In genomic region chr18:78540636-78541400, GRCh38 we compare ENCODE assay signal across 24 cellular contexts.
DNase-seq lines count a peak whose midpoint lies in the region; FAIRE-seq and TF ChIP-seq lines count a peak whose summit lies in the region.
"Had no signal": no experiment of that assay in that cellular context is flagged by ENCODE, and none has a peak within 500 bp of the region (broad histone marks: within the 10 kb centered on the region; RNA-seq: fewer than 3 reads in every experiment).

No MANE protein-coding gene starts in this region.

- no peak overlapping the region for H2BK5ac ChIP-seq in trophoblast cell (ENCODE audit: low read depth, low read length, poor library complexity)

- H3K27ac ChIP-seq in vagina, result no peak overlapping the region
- no peak overlapping the region for H3K27ac ChIP-seq in trophoblast cell (ENCODE audit: low read depth, low read length)
- H3K27ac ChIP-seq: C4-2B had no signal

- H3K9me3 ChIP-seq in vagina, result no peaks in the 10 kb centered on the region
- peaks cover 3% of the 10 kb centered on the region for H3K9me3 ChIP-seq in trophoblast cell (ENCODE audit: insufficient read depth, low read depth, low read length)

- TF ChIP-seq CTCF in neural crest cell (conservative IDR thresholded peaks at IDR 0.05) (no peak), vagina (IDR thresholded peaks at IDR 0.05) (no peak)

- no peak overlapping the region for H2AFZ ChIP-seq in trophoblast cell (ENCODE audit: insufficient read depth, low read length, poor library complexity)

- H3K36me3 ChIP-seq in vagina (no peaks in the 10 kb centered on the region), trophoblast cell (ENCODE audit: control insufficient read depth in 1 of 2, insufficient read depth in 2 of 2, low read length in 2 of 2) (no peaks in the 10 kb centered on the region)

- intact Hi-C loops in vagina (cut with DNase I), result no loop called here

- no peak overlapping the region for H3K4ac ChIP-seq in trophoblast cell (ENCODE audit: low read depth, low read length)

- TF ChIP-seq POLR2A in vagina (IDR thresholded peaks at IDR 0.05), result no peak

- peaks cover 9% of the 10 kb centered on the region for H3K4me1 Mint-ChIP-seq in neural crest cell

- H3K4me1 ChIP-seq in vagina, result peaks cover 4% of the 10 kb centered on the region
- no peaks in the 10 kb centered on the region for H3K4me1 ChIP-seq in trophoblast cell (ENCODE audit: control insufficient read depth in 1 of 2, insufficient read depth in 2 of 2, low read length in 2 of 2)

- H3K9me3 Mint-ChIP-seq in neural crest cell, result no peaks in the 10 kb centered on the region

- H4K12ac ChIP-seq in trophoblast cell (ENCODE audit: low read depth, low read length), result no peak overlapping the region

- H3K27me3 Mint-ChIP-seq in neural crest cell (ENCODE audit: low read depth), result no peaks in the 10 kb centered on the region

- FAIRE-seq in RCC 7860 (lab: Jason Lieb, UNC), result no peak
- FAIRE-seq: A204.1, GM12892, HepG2 had no signal

- no peak overlapping the region for H2BK12ac ChIP-seq in trophoblast cell (ENCODE audit: low read length)

- H3K9ac ChIP-seq in trophoblast cell (ENCODE audit: low read length), result no peak overlapping the region

- no peaks in the 10 kb centered on the region for H3K79me2 ChIP-seq in trophoblast cell (ENCODE audit: control insufficient read depth, insufficient read depth, low read length, poor library complexity)

- no peak overlapping the region for H2BK120ac ChIP-seq in trophoblast cell (ENCODE audit: insufficient read depth, low read length, poor library complexity)

- H3K23ac ChIP-seq in trophoblast cell (ENCODE audit: low read length), result no peak overlapping the region

- H3K27me3 ChIP-seq in vagina (no peaks in the 10 kb centered on the region), trophoblast cell (ENCODE audit: insufficient read depth, low read length) (no peaks in the 10 kb centered on the region)

- no peak overlapping the region for H4K8ac ChIP-seq in trophoblast cell (ENCODE audit: low read depth, low read length)

- no peak overlapping the region for H4K91ac ChIP-seq in trophoblast cell (ENCODE audit: low read depth, low read length)

- no peak overlapping the region for H3K4me3 ChIP-seq in vagina
- no peak overlapping the region for H3K4me3 ChIP-seq in trophoblast cell (ENCODE audit: low read depth, low read length)

- no CpG with 5 or more reads among the region's 18 CpGs for WGBS in trophoblast cell (ENCODE audit: extremely low coverage, insufficient coverage, insufficient read length)

- no peaks in the 10 kb centered on the region for H3K36me3 Mint-ChIP-seq in neural crest cell (ENCODE audit: low read depth)
- H3K36me3 Mint-ChIP-seq: CD8-positive, alpha-beta memory T cell had no signal

- DNase-seq in Daoy (ENCODE audit: low read depth) (peak; percentile 47), astrocyte of the hippocampus (ENCODE audit: low read depth, low spot score) (peak; percentile 16), neural crest cell (ENCODE audit: low read depth, low spot score) (no peak), vagina (ENCODE audit: extremely low spot score in 2 of 2) (peak; percentile 6 to 40), NCI-H1105 (lab: John Stamatoyannopoulos, UW) (no peak), trophoblast cell (no peak), RCC 7860 (ENCODE audit: low spot score) (no peak)
- DNase-seq: CD8-positive, alpha-beta memory T cell; DMS 273 treated with DMSO at 0.1 percent for 48 hours; DMS79; Karpas-422; NCI-H1092; NCI-H1436; NCI-H187; NCI-H2081 treated with DMSO at 0.1 percent for 48 hours; NCI-H2171; NCI-H226; NCI-H510A; NCI-H69; SHP77 had no signal

- no peaks in the 10 kb centered on the region for H3K79me1 ChIP-seq in trophoblast cell (ENCODE audit: low read length)

- H2AK5ac ChIP-seq in trophoblast cell (ENCODE audit: low read length), result no peak overlapping the region

- no peak overlapping the region for H3K14ac ChIP-seq in trophoblast cell (ENCODE audit: low read length)

- H3K4me3 Mint-ChIP-seq in neural crest cell, result no peak overlapping the region

- no peak overlapping the region for H3K4me2 ChIP-seq in trophoblast cell (ENCODE audit: low read length)

- peak overlapping the region; percentile 87 for H3K27ac Mint-ChIP-seq in neural crest cell (ENCODE audit: unreplicated experiment)

- no peak overlapping the region for H3K18ac ChIP-seq in trophoblast cell (ENCODE audit: low read length)

Comparison
In these comparisons a context has a peak if more than half of its experiments do, and no peak if none do; other contexts are left out.
1. DNase-seq: peak in Daoy (single experiment), astrocyte of the hippocampus (single experiment) and vagina (2 of 2); none in neural crest cell (single experiment), NCI-H1105 (single experiment), trophoblast cell (0 of 2) and RCC 7860 (single experiment).